In genomic region chr12:65323025-65323424, GRCh38 we compare ENCODE assay signal across 24 cellular contexts.
"Had no signal": no experiment of that assay in that cellular context is flagged by ENCODE, and none has a peak within 500 bp of the region (broad histone marks: within the 10 kb centered on the region; RNA-seq: fewer than 3 reads in every experiment).

No MANE protein-coding gene starts in this region.

- H3K36me3 Mint-ChIP-seq: mesothelial cell of epicardium; naive B cell; natural killer cell; stimulated activated memory B cell treated with anti-CD40 and anti-IgM and Interleukin-4, amounts not matched to agents 10 μg/mL and 1 μg/mL and 100 μg/mL, for 72 hours had no signal

- H3K27ac ChIP-seq: left ventricle myocardium inferior, ovary, sigmoid colon, tibial nerve, upper lobe of left lung, vagina had no signal

- H3K4me2 ChIP-seq: smooth muscle cell had no signal

- H3K27me3 Mint-ChIP-seq: progenitor cell of endocrine pancreas; stimulated activated naive CD8-positive, alpha-beta T cell treated with anti-CD3 and anti-CD28 coated beads, Interleukin-15, amount 100 ng/mL, for 72 hours had no signal

- DNase-seq: islet precursor cell; left ventricle myocardium inferior; mesendoderm; naive B cell; natural killer cell; ovary; retina; right cardiac atrium; sigmoid colon; stimulated activated CD4-positive, alpha-beta T cell treated with anti-CD3 and anti-CD28 coated beads, Interleukin-1b, Interleukin-23, amount 100 ng/mL, for 48 hours; stimulated activated CD4-positive, alpha-beta T cell treated with anti-CD3 and anti-CD28 coated beads, Interleukin-2, amount 100 ng/mL, for 48 hours; stimulated activated CD4-positive, alpha-beta T cell treated with anti-CD3 and anti-CD28 coated beads, Interleukin-4, amount 100 ng/mL, for 4 hours; stimulated activated CD8-positive, alpha-beta memory T cell treated with anti-CD3 and anti-CD28 coated beads, Interleukin-4, amount 100 ng/mL, for 48 hours; stimulated activated naive CD4-positive, alpha-beta T cell treated with Interleukin-2 at 50 U/mL for 16 hours; stimulated activated naive CD8-positive, alpha-beta T cell treated with anti-CD3 and anti-CD28 coated beads, Interleukin-15, amount 100 ng/mL, for 72 hours; substantia nigra; upper lobe of left lung had no signal

- H3K27me3 ChIP-seq: ovary, sigmoid colon, tibial nerve, upper lobe of left lung, vagina had no signal

- H3K9me3 ChIP-seq: left ventricle myocardium inferior, ovary, sigmoid colon, tibial nerve, upper lobe of left lung, vagina had no signal

- H3K27ac Mint-ChIP-seq: naive B cell; natural killer cell; progenitor cell of endocrine pancreas; stimulated activated memory B cell treated with anti-CD40 and anti-IgM and Interleukin-4, amounts not matched to agents 10 μg/mL and 1 μg/mL and 100 μg/mL, for 72 hours had no signal

- H3K4me3 ChIP-seq: left ventricle myocardium inferior, lung, ovary, sigmoid colon, smooth muscle cell, tibial nerve, upper lobe of left lung, vagina had no signal

- H3K4me1 Mint-ChIP-seq: naive B cell; natural killer cell; stimulated activated memory B cell treated with anti-CD40 and anti-IgM and Interleukin-4, amounts not matched to agents 10 μg/mL and 1 μg/mL and 100 μg/mL, for 72 hours; stimulated activated naive CD8-positive, alpha-beta T cell treated with anti-CD3 and anti-CD28 coated beads, Interleukin-15, amount 100 ng/mL, for 72 hours had no signal

- ATAC-seq: natural killer cell; right cardiac atrium; stimulated activated memory B cell treated with anti-CD40 and anti-IgM and Interleukin-4, amounts not matched to agents 10 μg/mL and 1 μg/mL and 100 μg/mL, for 72 hours; stimulated activated naive CD8-positive, alpha-beta T cell treated with anti-CD3 and anti-CD28 coated beads, Interleukin-15, amount 100 ng/mL, for 72 hours had no signal

- H3K4me1 ChIP-seq: upper lobe of left lung, vagina had no signal

- H3K36me3 ChIP-seq: left ventricle myocardium inferior, ovary, sigmoid colon, tibial nerve, upper lobe of left lung, vagina had no signal

- H3K4me3 Mint-ChIP-seq: mesothelial cell of epicardium; naive B cell; natural killer cell; stimulated activated memory B cell treated with anti-CD40 and anti-IgM and Interleukin-4, amounts not matched to agents 10 μg/mL and 1 μg/mL and 100 μg/mL, for 72 hours; stimulated activated naive CD8-positive, alpha-beta T cell treated with anti-CD3 and anti-CD28 coated beads, Interleukin-15, amount 100 ng/mL, for 72 hours had no signal

- H3K9me3 Mint-ChIP-seq: mesothelial cell of epicardium; naive B cell; natural killer cell; stimulated activated memory B cell treated with anti-CD40 and anti-IgM and Interleukin-4, amounts not matched to agents 10 μg/mL and 1 μg/mL and 100 μg/mL, for 72 hours; stimulated activated naive CD8-positive, alpha-beta T cell treated with anti-CD3 and anti-CD28 coated beads, Interleukin-15, amount 100 ng/mL, for 72 hours had no signal
